9 cellular contexts compared by ENCODE assay signal in the genomic region with DNA sequence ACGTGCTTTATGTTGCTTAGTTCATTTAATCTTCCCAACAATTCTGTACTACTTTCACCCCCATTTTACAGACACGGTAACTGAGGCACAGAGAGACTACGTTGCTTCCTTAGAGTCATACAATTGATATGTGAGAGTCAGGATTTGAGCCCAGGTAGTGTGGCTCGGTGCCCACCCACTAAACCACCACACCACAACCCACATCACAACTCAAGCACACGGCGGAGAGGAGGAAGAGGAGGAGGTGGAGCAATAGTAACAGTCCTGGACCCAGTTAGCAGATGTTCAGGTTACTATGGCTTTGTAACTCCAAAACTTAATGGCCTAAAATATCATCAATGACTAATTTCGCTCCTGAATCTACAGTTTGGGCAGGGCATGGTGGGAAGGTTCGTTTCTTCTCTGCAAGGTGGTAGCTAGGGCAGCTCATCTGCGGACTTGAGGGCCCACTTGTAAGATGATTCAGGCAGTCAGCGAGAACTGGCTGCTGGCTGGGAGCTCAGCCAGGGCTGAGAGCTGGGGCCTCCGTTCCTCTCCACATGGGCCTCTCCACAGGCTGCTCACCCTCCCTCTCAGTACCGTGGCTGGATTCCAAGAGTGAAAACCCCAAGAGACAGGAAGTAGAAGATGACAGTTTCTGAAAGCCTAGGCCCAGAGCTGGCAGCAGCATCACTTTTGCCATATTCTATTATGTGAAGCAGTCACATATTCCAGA.
DNase-seq lines count a peak whose midpoint lies in the region; ATAC-seq, FAIRE-seq and TF ChIP-seq lines count a peak whose summit lies in the region.
"Had no signal": no experiment of that assay in that cellular context is flagged by ENCODE, and none has a peak within 500 bp of the region (broad histone marks: within the 10 kb centered on the region; RNA-seq: fewer than 3 reads in every experiment).

No MANE protein-coding gene starts in this region.

- WGBS in pancreas, 2 donors: 77 to 78% methylated on average over 12 of the region's 12 CpGs

- TF ChIP-seq CTCF in pancreas (IDR thresholded peaks at IDR 0.05) (no peak), uterus (IDR thresholded peaks at IDR 0.05) (no peak)

- H3K36me3 Mint-ChIP-seq in activated T-cell treated with anti-CD3 and anti-CD28 coated beads, Interleukin-2, amount 50 U/mL, for 72 hours (ENCODE audit: insufficient read depth in 2 of 2): peaks cover 2 to 3% of the 10 kb centered on the region in 2 donors

- POLR2A ChIA-PET in HEK293T (lab: Yijun Ruan, JAX): no interaction called here

- intact Hi-C loops in pancreas (cut with DNase I): no loop called here
- intact Hi-C loops in uterus (cut with DNase I; ENCODE audit: low total_unique reads): no loop called here

- H3K4me1 Mint-ChIP-seq in activated T-cell treated with anti-CD3 and anti-CD28 coated beads, Interleukin-2, amount 50 U/mL, for 72 hours (ENCODE audit: low read depth): peaks cover 35% of the 10 kb centered on the region

- CTCF ChIA-PET in HEK293T (lab: Yijun Ruan, JAX): no interaction called here

- FAIRE-seq in pancreas (lab: Jason Lieb, UNC): no peak

- DNase-seq in GF-D8 (lab: John Stamatoyannopoulos, UW): peak; percentile 90
- DNase-seq in NOMO-1 treated with DMSO at 0.1 percent for 48 hours (lab: John Stamatoyannopoulos, UW; ENCODE audit: unreplicated experiment): peak; percentile 78
- peak; percentile 73 to 81 for DNase-seq in activated T-cell treated with anti-CD3 and anti-CD28 coated beads, Interleukin-2, amount 50 U/mL, for 72 hours
- peak; percentile 86 for DNase-seq in fibroblast of peridontal ligament (ENCODE audit: extremely low read depth)
- DNase-seq in pancreas: peak in 4 of 6 donors; percentile 36 to 64 (median 58)
- DNase-seq in uterus: peak; percentile 71 to 75
- DNase-seq in HEK293T (ENCODE audit: extremely low spot score): no peak

- ATAC-seq in HG03066 (IDR thresholded peaks at IDR 0.05; ENCODE audit: low read depth, unreplicated experiment) (peak; percentile 68), pancreas (peak in 3 of 4 donors; percentile 60 to 82 (median 81))
- peak; percentile 94 to 95 for ATAC-seq in activated T-cell treated with anti-CD3 and anti-CD28 coated beads, Interleukin-2, amount 50 U/mL, for 72 hours (replicated peaks in 1 of 2)

- H3K27me3 ChIP-seq in pancreas (no peaks in the 10 kb centered on the region), uterus (no peaks in the 10 kb centered on the region)

- no peak for TF ChIP-seq POLR2A in uterus (IDR thresholded peaks at IDR 0.05)

- no peaks in the 10 kb centered on the region for H3K9me3 ChIP-seq in pancreas
- H3K9me3 ChIP-seq in uterus: peaks cover 0 to 6% of the 10 kb centered on the region in 2 donors

- no peak overlapping the region for H3K4me3 ChIP-seq in pancreas
- H3K4me3 ChIP-seq in uterus: no peak overlapping the region

- peak overlapping the region; percentile 6 for H3K27ac Mint-ChIP-seq in activated T-cell treated with anti-CD3 and anti-CD28 coated beads, Interleukin-2, amount 50 U/mL, for 72 hours

- H3K4me1 ChIP-seq in pancreas (peaks cover 0 to 1% (median 0%) of the 10 kb centered on the region in 3 donors), uterus (no peaks in the 10 kb centered on the region)

- no peaks in the 10 kb centered on the region for H3K27me3 Mint-ChIP-seq in activated T-cell treated with anti-CD3 and anti-CD28 coated beads, Interleukin-2, amount 50 U/mL, for 72 hours (ENCODE audit: low read depth)

- H3K36me3 ChIP-seq in pancreas (no peaks in the 10 kb centered on the region), uterus (no peaks in the 10 kb centered on the region)

- H3K27ac ChIP-seq in pancreas (no peak overlapping the region), uterus (no peak overlapping the region)
- H3K27ac ChIP-seq: KMS-11 had no signal

- peaks cover 0 to 2% of the 10 kb centered on the region in 2 donors for H3K9me3 Mint-ChIP-seq in activated T-cell treated with anti-CD3 and anti-CD28 coated beads, Interleukin-2, amount 50 U/mL, for 72 hours

- peak overlapping the region; percentile 51 to 58 for H3K4me3 Mint-ChIP-seq in activated T-cell treated with anti-CD3 and anti-CD28 coated beads, Interleukin-2, amount 50 U/mL, for 72 hours

TF ChIP-seq in HEK293T, 16 proteins besides CTCF, POLR2A, EP300 and RAD21:
- TF ChIP-seq FOXM1 (IDR thresholded peaks at IDR 0.05; ENCODE audit: borderline replicate concordance) (no peak), ZNF384 (IDR thresholded peaks at IDR 0.05) (no peak), SP1 (IDR thresholded peaks at IDR 0.05) (no peak), ARNT (IDR thresholded peaks at IDR 0.05) (no peak), TARDBP (IDR thresholded peaks at IDR 0.05) (no peak), L3MBTL2 (conservative IDR thresholded peaks at IDR 0.05) (no peak)
